Comparison of ENCODE assay signal across 15 cellular contexts in genomic region chr5:32760091-32760509, GRCh38. TPM values are rescaled to one million over a fixed set of nuclear protein-coding genes. Genes with fewer than 3 reads are reported as not detected.
DNase-seq lines count a peak whose midpoint lies in the region; ATAC-seq, FAIRE-seq and TF ChIP-seq lines count a peak whose summit lies in the region.
"Had no signal": no experiment of that assay in that cellular context is flagged by ENCODE, and none has a peak within 500 bp of the region (broad histone marks: within the 10 kb centered on the region; RNA-seq: fewer than 3 reads in every experiment).

No MANE protein-coding gene starts in this region.

- H3K4me3 ChIP-seq in K562: no peak overlapping the region

- H3K27ac ChIP-seq in K562 (ENCODE audit: extremely low read depth, low read depth, low read length): no peak overlapping the region

- no peaks in the 10 kb centered on the region for H3K9me1 ChIP-seq in K562 (ENCODE audit: control insufficient read depth, insufficient read depth, low read length)

- CTCF ChIA-PET in K562 (lab: Yijun Ruan, JAX; ENCODE audit: low intra/inter-chr PET ratio): no interaction called here

- H4K20me1 ChIP-seq in K562 (replicated peaks; ENCODE audit: control insufficient read depth, insufficient read depth, low read length): no peaks in the 10 kb centered on the region

- intact Hi-C loops in K562 (cut with micrococcal nuclease) (no loop called here), head of caudate nucleus (cut with DNase I) (no loop called here), posterior vena cava (cut with DNase I) (no loop called here)

- no peak for TF ChIP-seq POLR2A in K562 (conservative IDR thresholded peaks at IDR 0.05)

- peak; percentile 23 for DNase-seq in AG08395 (ENCODE audit: low spot score)
- peak; percentile 79 for DNase-seq in KBM-7
- DNase-seq in K562 (ENCODE audit: extremely low read depth in 1 of 4, low spot score in 3 of 4): peak in 2 of 4 experiments; percentile 10 to 18
- peak; percentile 60 for DNase-seq in kidney tubule cell (ENCODE audit: low spot score)
- no peak for DNase-seq in stimulated activated CD8-positive, alpha-beta memory T cell treated with anti-CD3 and anti-CD28 coated beads, Interleukin-4, amount 100 ng/mL, for 48 hours
- DNase-seq in head of caudate nucleus: no peak
- no peak for DNase-seq in posterior vena cava (ENCODE audit: low spot score)
- DNase-seq: activated B cell treated with CpG ODN at 0.5 μM for 24 hours; activated naive CD4-positive, alpha-beta T cell treated with Interleukin-2 at 50 U/mL for 16 hours; CD8-positive, alpha-beta memory T cell; NCI-H82; stimulated activated CD4-positive, alpha-beta T cell treated with anti-CD3 and anti-CD28 coated beads, Interleukin-4, amount 100 ng/mL, for 24 hours had no signal

- no peaks in the 10 kb centered on the region for H3K4me1 ChIP-seq in K562 (replicated peaks in 1 of 2; ENCODE audit: control insufficient read depth in 2 of 2, insufficient read depth in 2 of 2, low read length in 2 of 2)

- H3K36me3 ChIP-seq in K562 (ENCODE audit: control insufficient read depth, insufficient read depth, low read length): no peaks in the 10 kb centered on the region

- no peaks in the 10 kb centered on the region for H3K79me2 ChIP-seq in K562 (ENCODE audit: control insufficient read depth, insufficient read depth, low read length)

- no peak for TF ChIP-seq EP300 in K562 (IDR thresholded peaks at IDR 0.05; ENCODE audit: low read length)

- ATAC-seq in K562 (peak; percentile 57), HG03342 (IDR thresholded peaks at IDR 0.05; ENCODE audit: unreplicated experiment) (no peak)

- no peaks in the 10 kb centered on the region for H3K9me3 ChIP-seq in K562 (replicated peaks; ENCODE audit: control insufficient read depth, insufficient read depth, low read depth, low read length)

- no peak overlapping the region for H3K9ac ChIP-seq in K562 (ENCODE audit: insufficient read depth in 1 of 2, low read depth in 2 of 2, low read length in 2 of 2)

- in situ Hi-C loops in KBM-7 (cut with MboI; ENCODE audit: low pct_unique_long_range_greater_than_20kb, low sequenced_read_pairs): no loop called here
- in situ Hi-C loops in K562 (cut with MboI): no loop called here

- TF ChIP-seq RAD21 in K562 (CRISPR knock-in tag; conservative IDR thresholded peaks at IDR 0.05 in 1 of 2, IDR thresholded peaks at IDR 0.05 in 1 of 2): no peak

- TF ChIP-seq CTCF in K562 (IDR thresholded peaks at IDR 0.05 in 2 of 3, conservative IDR thresholded peaks at IDR 0.05 in 1 of 3; ENCODE audit: insufficient read depth in 2 of 3, low read depth in 1 of 3, low read length in 3 of 3): no peak

- POLR2A ChIA-PET in K562 (lab: Yijun Ruan, JAX): interaction anchor here (0.6 kb wide), 1 partner anchor 844 kb away, joined by 3 read pairs; no protein-coding TSS in a partner anchor

- peak overlapping the region; percentile 45 for H3K4me2 ChIP-seq in K562 (ENCODE audit: insufficient read depth, low read length)

- no peak for FAIRE-seq in K562 (lab: Jason Lieb, UNC)
- FAIRE-seq: frontal cortex had no signal

- WGBS in K562 (ENCODE audit: insufficient coverage, low coverage, missing lambda C conversion rate): 5% methylated on average over 4 of the region's 4 CpGs

- BruUV-seq in K562 (replicated peaks; lab: Mats Ljungman, UMichigan): no TSS peak

- no peaks in the 10 kb centered on the region for H3K27me3 ChIP-seq in K562 (ENCODE audit: control insufficient read depth in 2 of 2, insufficient read depth in 2 of 2, low read length in 2 of 2)

- peak overlapping the region; percentile 79 for H2AFZ ChIP-seq in K562 (ENCODE audit: low read depth, low read length)

TF ChIP-seq in K562, 482 proteins besides CTCF, POLR2A, EP300 and RAD21 (continues in another document):
- TF ChIP-seq TRIM24 (IDR thresholded peaks at IDR 0.05) (no peak), ZNF232 (CRISPR knock-in tag; IDR thresholded peaks at IDR 0.05) (no peak), ZNF311 (CRISPR knock-in tag; IDR thresholded peaks at IDR 0.05) (peak; percentile 47; the same call in 1 of the 2 replicates), BACH1 (tag; IDR thresholded peaks at IDR 0.05) (peak; percentile 87), ZNF347 (CRISPR knock-in tag; IDR thresholded peaks at IDR 0.05; ENCODE audit: low read depth) (no peak), ZBTB40 (IDR thresholded peaks at IDR 0.05) (peak; percentile 83), ZBTB40 (CRISPR knock-in tag; IDR thresholded peaks at IDR 0.05) (no peak), NFE2 (IDR thresholded peaks at IDR 0.05; ENCODE audit: low read depth) (peak; percentile 94), ZC3H11A (IDR thresholded peaks at IDR 0.05; ENCODE audit: low read depth, low read length) (no peak), ZNF253 (CRISPR knock-in tag; conservative IDR thresholded peaks at IDR 0.05) (no peak)

RNA-seq across cellular contexts. Expression of gene NPR3, which starts 49.0 kb away (rescaled TPM):
- 0.14 and 0.42 TPM in 2 replicates for total RNA-seq in K562 (2011; cell fraction: chromatin; rRNA removed; ENCODE audit: low replicate concordance)
- 0.13 TPM in 1 of 2 replicates, not detected in the other for total RNA-seq in K562 (2011; cell fraction: nucleolus; rRNA removed)
- 0.15 TPM in 1 of 2 replicates, not detected in the other for total RNA-seq in K562 (2011; cell fraction: nucleoplasm; rRNA removed)
- 0.05 TPM in 1 of 2 replicates, not detected in the other for total RNA-seq in K562 (2014; rRNA removed)
- 0.03 and 0.11 TPM in 2 replicates for total RNA-seq in K562 (2014; rRNA removed; fragmentation: Illumina TruSeq; extraction: Trizol)
- 0.04 TPM in 1 of 2 replicates, not detected in the other for total RNA-seq in K562 (2015; rRNA removed; fragmentation: Illumina TruSeq; extraction: Trizol)
- 0.04 TPM in 1 of 2 replicates, not detected in the other for total RNA-seq in K562 (2021)
- polyA plus RNA-seq in K562 (2011; rRNA removed): 0.03 and 0.05 TPM in 2 replicates
- 0.01 TPM in 1 of 2 replicates, not detected in the other for polyA plus RNA-seq in K562 (2011; cell fraction: cytosol; rRNA removed)
- 0.07 and 0.10 TPM in 2 replicates for polyA plus RNA-seq in K562 (2011; cell fraction: nucleus; rRNA removed)
- polyA plus RNA-seq in K562 (2012): 0.07 and 0.08 TPM in 2 replicates
- polyA plus RNA-seq in K562 (2014; fragmentation: Illumina TruSeq; extraction: Trizol): 0.03 TPM in 1 of 2 replicates, not detected in the other
- polyA plus RNA-seq in K562 (2014; fragmentation: Nextera tagmentation; extraction: Ambion mirVana): not detected
- 0.01 TPM in 1 of 2 replicates, not detected in the other for polyA plus RNA-seq in K562 (2014; rRNA removed)
- 0.03 and 0.04 TPM in 2 replicates for polyA minus RNA-seq in K562 (2011; rRNA and poly(A)+ RNA removed)
- not detected in 2 replicates for polyA minus RNA-seq in K562 (2011; cell fraction: cytosol; rRNA and poly(A)+ RNA removed)
- 0.13 and 0.22 TPM in 2 replicates for polyA minus RNA-seq in K562 (2011; cell fraction: nucleus; rRNA and poly(A)+ RNA removed)
- 1 to 10 TPM; 4.3 to 6.5 TPM for total RNA-seq in posterior vena cava
- total RNA-seq: activated B cell treated with CpG ODN at 0.5 μM for 24 hours; CD8-positive, alpha-beta memory T cell had no signal
- polyA plus RNA-seq: CD8-positive, alpha-beta memory T cell; IgD-negative memory B cell had no signal

Comparison
In these comparisons a context has a peak if more than half of its experiments do, and no peak if none do; other contexts are left out.
1. DNase-seq: peak in AG08395 (single experiment), KBM-7 (single experiment) and kidney tubule cell (single experiment); none in stimulated activated CD8-positive, alpha-beta memory T cell treated with anti-CD3 and anti-CD28 coated beads, Interleukin-4, amount 100 ng/mL, for 48 hours (single experiment), head of caudate nucleus (0 of 42) and posterior vena cava (single experiment).